ENCODE assay signal across 8 cellular contexts in genomic region chr1:43582162-43582566, GRCh38. TPM values are rescaled to one million over a fixed set of nuclear protein-coding genes. Genes with fewer than 3 reads are reported as not detected.
DNase-seq lines count a peak whose midpoint lies in the region; ATAC-seq and TF ChIP-seq lines count a peak whose summit lies in the region.

No MANE protein-coding gene starts in this region.

- in situ Hi-C loops in KBM-7 (cut with MboI; ENCODE audit: low pct_unique_long_range_greater_than_20kb, low sequenced_read_pairs) (no loop called here), G401 (cut with HindIII; ENCODE audit: low sequenced_read_pairs) (no loop called here)

- peaks cover 4% of the 10 kb centered on the region for H3K4me1 Mint-ChIP-seq in endodermal cell

- H3K27ac Mint-ChIP-seq in endodermal cell, result peak overlapping the region; percentile 64

- H3K4me3 Mint-ChIP-seq in endodermal cell, result no peak overlapping the region

- ATAC-seq in right cardiac atrium, result peak; percentile 34 to 41
- no peak for ATAC-seq in Right ventricle myocardium inferior
- ATAC-seq in psoas muscle, result peak; percentile 73 to 97 (median 90)

- DNase-seq in right cardiac atrium (no peak), Right ventricle myocardium inferior (ENCODE audit: missing footprints) (no peak), KBM-7 (peak; percentile 24), SW 1271 (lab: John Stamatoyannopoulos, UW) (peak; percentile 38 to 58), endodermal cell (peak; percentile 74), psoas muscle (peak in 1 of 2 donors; percentile 41), SKM-1 (lab: John Stamatoyannopoulos, UW; ENCODE audit: unreplicated experiment) (no peak), G401 (ENCODE audit: low spot score) (no peak)

- H3K9me3 Mint-ChIP-seq in endodermal cell, result no peaks in the 10 kb centered on the region

- H3K4me3 ChIP-seq in right cardiac atrium (ENCODE audit: low read length) (no peak overlapping the region), endodermal cell (ENCODE audit: low read length) (no peak overlapping the region), psoas muscle (no peak overlapping the region)

- no peaks in the 10 kb centered on the region for H3K27me3 Mint-ChIP-seq in endodermal cell (ENCODE audit: insufficient read depth)

- H3K4me1 ChIP-seq in right cardiac atrium (ENCODE audit: control insufficient read depth, insufficient read depth, low read length) (no peaks in the 10 kb centered on the region), endodermal cell (ENCODE audit: control insufficient read depth, insufficient read depth, low read length) (no peaks in the 10 kb centered on the region), psoas muscle (no peaks in the 10 kb centered on the region)

- intact Hi-C loops in right cardiac atrium (cut with DNase I), result no loop called here
- intact Hi-C loops in Right ventricle myocardium inferior (cut with DNase I), result no loop called here
- intact Hi-C loops in psoas muscle (cut with DNase I), result no loop called here

- H3K27ac ChIP-seq in right cardiac atrium (ENCODE audit: low read length) (no peak overlapping the region), endodermal cell (ENCODE audit: low read depth, low read length) (no peak overlapping the region), psoas muscle (no peak overlapping the region)

- peaks cover 47% of the 10 kb centered on the region for H3K36me3 Mint-ChIP-seq in endodermal cell (ENCODE audit: low read depth)

- H3K27me3 ChIP-seq in right cardiac atrium (ENCODE audit: control insufficient read depth, insufficient read depth) (no peaks in the 10 kb centered on the region), endodermal cell (ENCODE audit: control insufficient read depth, insufficient read depth, low read length, poor library complexity, severe bottlenecking) (no peaks in the 10 kb centered on the region), psoas muscle (ENCODE audit: insufficient read depth in 3 of 3, low read length in 2 of 3) (no peaks in the 10 kb centered on the region)

- WGBS in right cardiac atrium, result 79% methylated on average over 5 of the region's 5 CpGs
- 66 to 86% methylated on average over 5 of the region's 5 CpGs for WGBS in endodermal cell (ENCODE audit: insufficient coverage in 1 of 2, insufficient read length in 1 of 2), 2 experiments
- 76 to 86% (median 77%) methylated on average over 5 of the region's 5 CpGs for WGBS in psoas muscle, 3 donors

- H3K9ac ChIP-seq in endodermal cell (ENCODE audit: extremely low read depth, low read length, poor library complexity, severe bottlenecking), result no peak overlapping the region

- H3K36me3 ChIP-seq in endodermal cell (ENCODE audit: control insufficient read depth, insufficient read depth, low read length), result peaks cover 20% of the 10 kb centered on the region
- H3K36me3 ChIP-seq in psoas muscle (ENCODE audit: insufficient read depth in 1 of 2, low read depth in 1 of 2), result no peaks in the 10 kb centered on the region

- no peak for TF ChIP-seq CTCF in endodermal cell (conservative IDR thresholded peaks at IDR 0.05)
- TF ChIP-seq CTCF in psoas muscle (IDR thresholded peaks at IDR 0.05), result no peak

- H3K9me3 ChIP-seq in right cardiac atrium (ENCODE audit: control insufficient read depth, low read length) (no peaks in the 10 kb centered on the region), endodermal cell (ENCODE audit: control insufficient read depth, low read length) (no peaks in the 10 kb centered on the region), psoas muscle (no peaks in the 10 kb centered on the region)

RNA-seq across cellular contexts. Expression of gene PTPRF, which starts 51.5 kb away (rescaled TPM):
- 10 to 100 TPM; 11.1 to 19.7 (median 12.7) TPM for total RNA-seq in right cardiac atrium
- polyA plus RNA-seq in right cardiac atrium, result 5.1 TPM
- total RNA-seq in Right ventricle myocardium inferior, result 7.7 TPM
- 100 to 1,000 TPM; 203 to 250 TPM for total RNA-seq in endodermal cell
- 145 TPM for polyA plus RNA-seq in endodermal cell (2013, experiment 1 of 2)
- polyA plus RNA-seq in endodermal cell (2013, experiment 2 of 2), result 130 TPM
- total RNA-seq in psoas muscle, result 1 to 10 TPM; 1.9 to 8.9 (median 3.8) TPM
- 1 to 10 TPM in 1 of 3 donors, under 1 TPM in 2; 0.65 to 1.3 (median 0.93) TPM for polyA plus RNA-seq in psoas muscle
- total RNA-seq in G401 (2014; rRNA removed; shearing (Covaris generic)), result 46.6 and 61.3 TPM in 2 replicates

Comparison
In these comparisons a context has a peak if more than half of its experiments do, and no peak if none do; other contexts are left out.
1. DNase-seq: peak in KBM-7 (single experiment), SW 1271 (2 of 2) and endodermal cell (single experiment); none in right cardiac atrium (0 of 3), Right ventricle myocardium inferior (single experiment), SKM-1 (single experiment) and G401 (single experiment).